Comparison of ENCODE assay signal across 1 cellular context in the genomic region with DNA sequence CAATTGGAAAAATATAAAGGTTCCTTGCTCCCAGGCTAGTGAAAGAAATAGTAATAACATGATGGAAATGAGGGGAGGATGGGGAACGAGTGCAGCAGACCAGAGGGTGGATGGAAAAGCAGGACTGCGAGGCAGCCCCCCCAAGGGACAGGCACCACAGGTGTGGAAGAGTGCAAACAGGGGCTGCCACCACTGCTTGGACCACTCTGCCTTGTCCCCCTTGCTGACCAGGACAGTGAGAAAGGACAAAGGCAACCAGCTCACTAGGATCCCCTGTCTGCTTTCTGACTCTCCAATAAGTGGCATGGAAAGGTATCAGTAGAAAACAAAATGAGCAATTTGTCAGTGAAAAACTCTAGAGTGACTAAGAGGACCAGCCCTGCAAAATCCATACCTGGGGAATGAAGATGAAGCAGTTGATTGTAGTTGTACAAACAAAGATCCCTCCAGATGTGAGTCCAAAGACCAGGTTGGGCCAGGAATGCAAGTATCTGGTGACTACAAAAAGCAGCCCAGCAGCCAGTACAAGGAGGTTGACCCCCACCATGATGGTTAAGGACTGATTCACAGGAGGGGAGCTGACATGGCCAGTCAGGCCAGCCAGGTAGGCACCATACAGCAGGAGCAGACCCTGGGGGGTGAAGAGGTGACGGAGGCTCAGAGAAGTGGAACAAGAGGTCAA.
TF ChIP-seq lines count a peak whose summit lies in the region.

No MANE protein-coding gene starts in this region.

TF ChIP-seq in HepG2, 621 proteins besides CTCF, POLR2A, EP300 and RAD21 (continued from another document):
- TF ChIP-seq, protein P1, sequence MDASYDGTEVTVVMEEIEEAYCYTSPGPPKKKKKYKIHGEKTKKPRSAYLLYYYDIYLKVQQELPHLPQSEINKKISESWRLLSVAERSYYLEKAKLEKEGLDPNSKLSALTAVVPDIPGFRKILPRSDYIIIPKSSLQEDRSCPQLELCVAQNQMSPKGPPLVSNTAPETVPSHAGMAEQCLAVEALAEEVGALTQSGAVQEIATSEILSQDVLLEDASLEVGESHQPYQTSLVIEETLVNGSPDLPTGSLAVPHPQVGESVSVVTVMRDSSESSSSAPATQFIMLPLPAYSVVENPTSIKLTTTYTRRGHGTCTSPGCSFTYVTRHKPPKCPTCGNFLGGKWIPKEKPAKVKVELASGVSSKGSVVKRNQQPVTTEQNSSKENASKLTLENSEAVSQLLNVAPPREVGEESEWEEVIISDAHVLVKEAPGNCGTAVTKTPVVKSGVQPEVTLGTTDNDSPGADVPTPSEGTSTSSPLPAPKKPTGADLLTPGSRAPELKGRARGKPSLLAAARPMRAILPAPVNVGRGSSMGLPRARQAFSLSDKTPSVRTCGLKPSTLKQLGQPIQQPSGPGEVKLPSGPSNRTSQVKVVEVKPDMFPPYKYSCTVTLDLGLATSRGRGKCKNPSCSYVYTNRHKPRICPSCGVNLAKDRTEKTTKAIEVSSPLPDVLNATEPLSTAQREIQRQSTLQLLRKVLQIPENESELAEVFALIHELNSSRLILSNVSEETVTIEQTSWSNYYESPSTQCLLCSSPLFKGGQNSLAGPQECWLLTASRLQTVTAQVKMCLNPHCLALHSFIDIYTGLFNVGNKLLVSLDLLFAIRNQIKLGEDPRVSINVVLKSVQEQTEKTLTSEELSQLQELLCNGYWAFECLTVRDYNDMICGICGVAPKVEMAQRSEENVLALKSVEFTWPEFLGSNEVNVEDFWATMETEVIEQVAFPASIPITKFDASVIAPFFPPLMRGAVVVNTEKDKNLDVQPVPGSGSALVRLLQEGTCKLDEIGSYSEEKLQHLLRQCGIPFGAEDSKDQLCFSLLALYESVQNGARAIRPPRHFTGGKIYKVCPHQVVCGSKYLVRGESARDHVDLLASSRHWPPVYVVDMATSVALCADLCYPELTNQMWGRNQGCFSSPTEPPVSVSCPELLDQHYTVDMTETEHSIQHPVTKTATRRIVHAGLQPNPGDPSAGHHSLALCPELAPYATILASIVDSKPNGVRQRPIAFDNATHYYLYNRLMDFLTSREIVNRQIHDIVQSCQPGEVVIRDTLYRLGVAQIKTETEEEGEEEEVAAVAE (CRISPR knock-in tag; IDR thresholded peaks at IDR 0.05; ENCODE audit: borderline replicate concordance), result no peak
- TF ChIP-seq SNAPC2 (CRISPR knock-in tag; IDR thresholded peaks at IDR 0.05), result no peak
- peak; percentile 83 for TF ChIP-seq TEAD3 (CRISPR knock-in tag; optimal IDR thresholded peaks at IDR 0.05; ENCODE audit: borderline replicate concordance)
- TF ChIP-seq, protein P2, sequence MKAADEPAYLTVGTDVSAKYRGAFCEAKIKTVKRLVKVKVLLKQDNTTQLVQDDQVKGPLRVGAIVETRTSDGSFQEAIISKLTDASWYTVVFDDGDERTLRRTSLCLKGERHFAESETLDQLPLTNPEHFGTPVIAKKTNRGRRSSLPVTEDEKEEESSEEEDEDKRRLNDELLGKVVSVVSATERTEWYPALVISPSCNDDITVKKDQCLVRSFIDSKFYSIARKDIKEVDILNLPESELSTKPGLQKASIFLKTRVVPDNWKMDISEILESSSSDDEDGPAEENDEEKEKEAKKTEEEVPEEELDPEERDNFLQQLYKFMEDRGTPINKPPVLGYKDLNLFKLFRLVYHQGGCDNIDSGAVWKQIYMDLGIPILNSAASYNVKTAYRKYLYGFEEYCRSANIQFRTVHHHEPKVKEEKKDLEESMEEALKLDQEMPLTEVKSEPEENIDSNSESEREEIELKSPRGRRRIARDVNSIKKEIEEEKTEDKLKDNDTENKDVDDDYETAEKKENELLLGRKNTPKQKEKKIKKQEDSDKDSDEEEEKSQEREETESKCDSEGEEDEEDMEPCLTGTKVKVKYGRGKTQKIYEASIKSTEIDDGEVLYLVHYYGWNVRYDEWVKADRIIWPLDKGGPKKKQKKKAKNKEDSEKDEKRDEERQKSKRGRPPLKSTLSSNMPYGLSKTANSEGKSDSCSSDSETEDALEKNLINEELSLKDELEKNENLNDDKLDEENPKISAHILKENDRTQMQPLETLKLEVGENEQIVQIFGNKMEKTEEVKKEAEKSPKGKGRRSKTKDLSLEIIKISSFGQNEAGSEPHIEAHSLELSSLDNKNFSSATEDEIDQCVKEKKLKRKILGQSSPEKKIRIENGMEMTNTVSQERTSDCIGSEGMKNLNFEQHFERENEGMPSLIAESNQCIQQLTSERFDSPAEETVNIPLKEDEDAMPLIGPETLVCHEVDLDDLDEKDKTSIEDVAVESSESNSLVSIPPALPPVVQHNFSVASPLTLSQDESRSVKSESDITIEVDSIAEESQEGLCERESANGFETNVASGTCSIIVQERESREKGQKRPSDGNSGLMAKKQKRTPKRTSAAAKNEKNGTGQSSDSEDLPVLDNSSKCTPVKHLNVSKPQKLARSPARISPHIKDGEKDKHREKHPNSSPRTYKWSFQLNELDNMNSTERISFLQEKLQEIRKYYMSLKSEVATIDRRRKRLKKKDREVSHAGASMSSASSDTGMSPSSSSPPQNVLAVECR (CRISPR knock-in tag; IDR thresholded peaks at IDR 0.05; ENCODE audit: borderline replicate concordance), result no peak
- TF ChIP-seq SALL1 (CRISPR knock-in tag; IDR thresholded peaks at IDR 0.05), result no peak
- TF ChIP-seq TERF1 (CRISPR knock-in tag; IDR thresholded peaks at IDR 0.05), result no peak
- no peak for TF ChIP-seq FOXJ3 (CRISPR knock-in tag; IDR thresholded peaks at IDR 0.05; ENCODE audit: borderline replicate concordance)
- TF ChIP-seq ZNF256 (CRISPR knock-in tag; conservative IDR thresholded peaks at IDR 0.05), result no peak
- TF ChIP-seq SOX6 (IDR thresholded peaks at IDR 0.05), result no peak
- TF ChIP-seq SOX6 (CRISPR knock-in tag; IDR thresholded peaks at IDR 0.05), result 0 out of 2 replicates have a peak, but pooled peaks have one; percentile 22
- TF ChIP-seq, protein P3, sequence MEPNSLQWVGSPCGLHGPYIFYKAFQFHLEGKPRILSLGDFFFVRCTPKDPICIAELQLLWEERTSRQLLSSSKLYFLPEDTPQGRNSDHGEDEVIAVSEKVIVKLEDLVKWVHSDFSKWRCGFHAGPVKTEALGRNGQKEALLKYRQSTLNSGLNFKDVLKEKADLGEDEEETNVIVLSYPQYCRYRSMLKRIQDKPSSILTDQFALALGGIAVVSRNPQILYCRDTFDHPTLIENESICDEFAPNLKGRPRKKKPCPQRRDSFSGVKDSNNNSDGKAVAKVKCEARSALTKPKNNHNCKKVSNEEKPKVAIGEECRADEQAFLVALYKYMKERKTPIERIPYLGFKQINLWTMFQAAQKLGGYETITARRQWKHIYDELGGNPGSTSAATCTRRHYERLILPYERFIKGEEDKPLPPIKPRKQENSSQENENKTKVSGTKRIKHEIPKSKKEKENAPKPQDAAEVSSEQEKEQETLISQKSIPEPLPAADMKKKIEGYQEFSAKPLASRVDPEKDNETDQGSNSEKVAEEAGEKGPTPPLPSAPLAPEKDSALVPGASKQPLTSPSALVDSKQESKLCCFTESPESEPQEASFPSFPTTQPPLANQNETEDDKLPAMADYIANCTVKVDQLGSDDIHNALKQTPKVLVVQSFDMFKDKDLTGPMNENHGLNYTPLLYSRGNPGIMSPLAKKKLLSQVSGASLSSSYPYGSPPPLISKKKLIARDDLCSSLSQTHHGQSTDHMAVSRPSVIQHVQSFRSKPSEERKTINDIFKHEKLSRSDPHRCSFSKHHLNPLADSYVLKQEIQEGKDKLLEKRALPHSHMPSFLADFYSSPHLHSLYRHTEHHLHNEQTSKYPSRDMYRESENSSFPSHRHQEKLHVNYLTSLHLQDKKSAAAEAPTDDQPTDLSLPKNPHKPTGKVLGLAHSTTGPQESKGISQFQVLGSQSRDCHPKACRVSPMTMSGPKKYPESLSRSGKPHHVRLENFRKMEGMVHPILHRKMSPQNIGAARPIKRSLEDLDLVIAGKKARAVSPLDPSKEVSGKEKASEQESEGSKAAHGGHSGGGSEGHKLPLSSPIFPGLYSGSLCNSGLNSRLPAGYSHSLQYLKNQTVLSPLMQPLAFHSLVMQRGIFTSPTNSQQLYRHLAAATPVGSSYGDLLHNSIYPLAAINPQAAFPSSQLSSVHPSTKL (CRISPR knock-in tag; IDR thresholded peaks at IDR 0.05), result peak; percentile 28; the same call in 1 of the 2 replicates
- TF ChIP-seq, protein P4, sequence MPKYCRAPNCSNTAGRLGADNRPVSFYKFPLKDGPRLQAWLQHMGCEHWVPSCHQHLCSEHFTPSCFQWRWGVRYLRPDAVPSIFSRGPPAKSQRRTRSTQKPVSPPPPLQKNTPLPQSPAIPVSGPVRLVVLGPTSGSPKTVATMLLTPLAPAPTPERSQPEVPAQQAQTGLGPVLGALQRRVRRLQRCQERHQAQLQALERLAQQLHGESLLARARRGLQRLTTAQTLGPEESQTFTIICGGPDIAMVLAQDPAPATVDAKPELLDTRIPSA (CRISPR knock-in tag; IDR thresholded peaks at IDR 0.05; ENCODE audit: borderline replicate concordance), result no peak
- TF ChIP-seq MATR3 (CRISPR knock-in tag; IDR thresholded peaks at IDR 0.05), result no peak
